In the genomic region with DNA sequence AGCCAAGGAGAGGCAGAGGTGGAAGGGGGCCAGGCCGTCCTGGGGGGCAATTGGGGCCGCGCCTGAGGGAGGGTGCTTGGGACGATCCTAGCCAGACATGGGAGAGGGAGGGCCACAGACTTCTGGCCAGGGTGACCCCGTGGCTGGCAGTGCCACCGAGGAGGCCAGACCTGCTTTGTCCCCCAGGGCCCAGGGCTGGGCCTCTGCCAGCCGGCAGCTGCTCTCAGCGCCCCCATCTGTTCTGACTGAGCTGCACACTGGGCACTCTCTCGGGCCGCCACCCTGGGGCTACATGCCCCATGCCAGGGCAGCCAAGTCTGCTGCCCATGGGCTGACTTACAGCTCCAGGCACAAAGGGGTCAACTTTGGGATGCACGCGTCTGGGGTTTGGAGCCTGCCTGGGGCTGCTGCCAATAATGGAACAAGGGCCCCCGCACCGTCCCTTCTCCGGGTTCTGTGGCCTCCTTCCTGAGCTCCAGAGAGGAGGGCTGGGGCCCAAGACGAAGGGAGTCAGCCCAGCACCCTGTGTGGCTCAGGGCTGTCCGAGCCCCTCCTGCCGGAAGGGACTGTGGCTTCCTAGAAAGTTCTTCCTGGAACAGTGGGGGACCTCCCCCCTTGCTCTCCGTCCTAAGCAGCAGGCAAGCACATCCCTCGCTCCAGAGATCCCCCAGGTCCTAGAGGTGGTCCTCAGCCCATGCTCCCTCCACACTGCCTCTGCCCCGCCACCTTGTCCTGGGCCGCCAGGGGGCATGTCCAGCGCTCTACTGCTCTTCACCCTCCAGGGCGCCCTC, we compare ENCODE assay signal across 8 cellular contexts. TPM values are rescaled to one million over a fixed set of nuclear protein-coding genes. Genes with fewer than 3 reads are reported as not detected.
A peak's percentile ranks its signal among the peaks of the same experiment; 100 is the strongest.
DNase-seq lines count a peak whose midpoint lies in the region; ATAC-seq and TF ChIP-seq lines count a peak whose summit lies in the region.

No MANE protein-coding gene starts in this region.

- ATAC-seq in activated T-cell treated with anti-CD3 and anti-CD28 coated beads, Interleukin-2, amount 50 U/mL, for 72 hours (replicated peaks in 1 of 2): no peak
- ATAC-seq in HG02588 (IDR thresholded peaks at IDR 0.05; ENCODE audit: unreplicated experiment) (no peak), GM19023 (IDR thresholded peaks at IDR 0.05; ENCODE audit: unreplicated experiment) (no peak)

- H3K4me3 ChIP-seq in A673 (ENCODE audit: low read depth, low read length, poor library complexity, severe bottlenecking) (peak overlapping the region; percentile 40), right atrium auricular region (peak overlapping the region; percentile 63 to 75)

- H3K27me3 ChIP-seq in A673 (replicated peaks; ENCODE audit: insufficient read depth, low read depth, low read length, poor library complexity): no peaks in the 10 kb centered on the region
- no peaks in the 10 kb centered on the region for H3K27me3 ChIP-seq in right atrium auricular region

- H3K36me3 ChIP-seq in A673 (ENCODE audit: insufficient read depth, low read length, poor library complexity, severe bottlenecking): no peaks in the 10 kb centered on the region
- H3K36me3 ChIP-seq in right atrium auricular region: no peaks in the 10 kb centered on the region

- BruUV-seq in A673 (replicated peaks; lab: Mats Ljungman, UMichigan): no TSS peak

- H3K36me3 Mint-ChIP-seq in activated T-cell treated with anti-CD3 and anti-CD28 coated beads, Interleukin-2, amount 50 U/mL, for 72 hours (ENCODE audit: insufficient read depth in 2 of 2): no peaks in the 10 kb centered on the region

- H3K27ac Mint-ChIP-seq in activated T-cell treated with anti-CD3 and anti-CD28 coated beads, Interleukin-2, amount 50 U/mL, for 72 hours: no peak overlapping the region

- POLR2A ChIA-PET in A673 (lab: Charles Lee; ENCODE audit: low non-redundant PET): no interaction called here

- no peaks in the 10 kb centered on the region for H3K9me3 Mint-ChIP-seq in activated T-cell treated with anti-CD3 and anti-CD28 coated beads, Interleukin-2, amount 50 U/mL, for 72 hours

- H3K4me3 Mint-ChIP-seq in activated T-cell treated with anti-CD3 and anti-CD28 coated beads, Interleukin-2, amount 50 U/mL, for 72 hours: peak overlapping the region; percentile 45 to 49

- CTCF ChIA-PET in A673 (lab: Charles Lee): interaction anchor here (0.6 kb wide), 1 partner anchor 628 kb away, joined by 4 read pairs; no protein-coding TSS in a partner anchor

- H3K9me3 ChIP-seq in A673 (ENCODE audit: low read depth, low read length, poor library complexity, severe bottlenecking) (no peaks in the 10 kb centered on the region), right atrium auricular region (no peaks in the 10 kb centered on the region)

- DNase-seq in A673 (ENCODE audit: low spot score) (peak; percentile 33), HCEC 1CT (peak; percentile 49), right atrium auricular region (ENCODE audit: low spot score) (no peak), putamen (ENCODE audit: low spot score) (peak; percentile 58)
- no peak for DNase-seq in activated T-cell treated with anti-CD3 and anti-CD28 coated beads, Interleukin-2, amount 50 U/mL, for 72 hours
- DNase-seq in effector CD4-positive, alpha-beta T cell: no peak

- intact Hi-C loops in A673 (cut with micrococcal nuclease; ENCODE audit: unreplicated experiment): no loop called here

- no peak overlapping the region for H3K27ac ChIP-seq in A673 (ENCODE audit: low read depth, low read length, poor library complexity, severe bottlenecking)
- H3K27ac ChIP-seq in right atrium auricular region: peak overlapping the region; percentile 89 to 94

- no peaks in the 10 kb centered on the region for H3K27me3 Mint-ChIP-seq in activated T-cell treated with anti-CD3 and anti-CD28 coated beads, Interleukin-2, amount 50 U/mL, for 72 hours (ENCODE audit: low read depth)

- TF ChIP-seq CTCF in A673 (conservative IDR thresholded peaks at IDR 0.05; ENCODE audit: low read depth, low read length) (no peak; the same call in 1 of the 2 replicates), right atrium auricular region (IDR thresholded peaks at IDR 0.05) (peak in 1 of 2 donors; percentile 55)

- H3K4me1 Mint-ChIP-seq in activated T-cell treated with anti-CD3 and anti-CD28 coated beads, Interleukin-2, amount 50 U/mL, for 72 hours (ENCODE audit: low read depth): no peaks in the 10 kb centered on the region

- H3K4me1 ChIP-seq in A673 (ENCODE audit: insufficient read depth, low read length, poor library complexity, severe bottlenecking) (peaks cover 9% of the 10 kb centered on the region), right atrium auricular region (peaks cover 3 to 68% of the 10 kb centered on the region in 2 donors)

RNA-seq across cellular contexts. Expression of a gene that starts 1.1 kb away (rescaled TPM):
- total RNA-seq in A673 (2021) (0.37 and 0.52 TPM in 2 replicates), right atrium auricular region (100 to 1,000 TPM; 113 to 158 TPM)
- total RNA-seq in activated T-cell treated with anti-CD3 and anti-CD28 coated beads, Interleukin-2, amount 50 U/mL, for 72 hours: 1 to 10 TPM; 4.6 to 6.1 TPM

RNA-seq across cellular contexts. Expression of a gene that starts 27.8 kb away (rescaled TPM):
- total RNA-seq in A673 (2021) (79.6 and 83.0 TPM in 2 replicates), right atrium auricular region (100 to 1,000 TPM; 137 to 238 TPM)
- 10 to 100 TPM; 72.9 TPM for total RNA-seq in activated T-cell treated with anti-CD3 and anti-CD28 coated beads, Interleukin-2, amount 50 U/mL, for 72 hours

RNA-seq across cellular contexts. Expression of a gene that starts 35.8 kb away (rescaled TPM):
- total RNA-seq in A673 (2021) (70.9 and 74.2 TPM in 2 replicates), right atrium auricular region (10 to 100 TPM; 21.9 to 43.5 TPM)
- 10 to 100 TPM; 37.6 to 38.8 TPM for total RNA-seq in activated T-cell treated with anti-CD3 and anti-CD28 coated beads, Interleukin-2, amount 50 U/mL, for 72 hours

Comparison
In these comparisons a context has a peak if more than half of its experiments do, and no peak if none do; other contexts are left out.
1. DNase-seq: peak in A673 (single experiment), HCEC 1CT (single experiment) and putamen (single experiment); none in activated T-cell treated with anti-CD3 and anti-CD28 coated beads, Interleukin-2, amount 50 U/mL, for 72 hours (0 of 2), right atrium auricular region (single experiment) and effector CD4-positive, alpha-beta T cell (single experiment).
2. RNA of a gene that starts 1.1 kb away (total RNA-seq): 113 to 158 TPM in right atrium auricular region; 4.6 to 6.1 TPM in activated T-cell treated with anti-CD3 and anti-CD28 coated beads, Interleukin-2, amount 50 U/mL, for 72 hours and 0.37 to 0.52 TPM in A673; every median in the first group is over 10 times any median in the second.